In genomic region chrX:125786306-125786705, GRCh38 we compare ENCODE assay signal across 16 cellular contexts.
"Had no signal": no experiment of that assay in that cellular context is flagged by ENCODE, and none has a peak within 500 bp of the region (broad histone marks: within the 10 kb centered on the region; RNA-seq: fewer than 3 reads in every experiment).

No MANE protein-coding gene starts in this region.

- H3K9me3 ChIP-seq: colonic mucosa, left ventricle myocardium inferior, lower lobe of right lung, neutrophil had no signal

- DNase-seq: colonic mucosa; dermis blood vessel endothelial cell; foreskin melanocyte; head of caudate nucleus; left ventricle myocardium inferior; lower lobe of right lung; naive B cell; nephron progenitor cell; right cardiac atrium; small intestine; stimulated activated CD4-positive, alpha-beta T cell treated with anti-CD3 and anti-CD28 coated beads, Interleukin-12 subunit alpha, Interleukin-12 subunit beta, amount 100 ng/mL, for 4 hours; stimulated activated naive CD4-positive, alpha-beta T cell treated with Interleukin-2 at 50 U/mL for 16 hours; trophoblast cell had no signal

- ATAC-seq: lower lobe of right lung, right cardiac atrium had no signal

- H3K36me3 Mint-ChIP-seq: memory B cell, naive B cell had no signal

- H3K4me1 Mint-ChIP-seq: memory B cell, naive B cell had no signal

- H3K9me3 Mint-ChIP-seq: memory B cell had no signal

- H3K4me1 ChIP-seq: colonic mucosa, left ventricle myocardium inferior, lower lobe of right lung had no signal

- H3K27me3 Mint-ChIP-seq: memory B cell, naive B cell had no signal

- H3K27ac Mint-ChIP-seq: memory B cell, naive B cell, nephron progenitor cell had no signal

- H3K36me3 ChIP-seq: colonic mucosa, left ventricle myocardium inferior, lower lobe of right lung, neutrophil had no signal

- H3K27ac ChIP-seq: colonic mucosa, hepatocyte, left ventricle myocardium inferior, lower lobe of right lung, neutrophil had no signal

- H3K4me3 ChIP-seq: colonic mucosa, hepatocyte, left ventricle myocardium inferior, lower lobe of right lung had no signal

- H3K4me3 Mint-ChIP-seq: memory B cell, naive B cell, nephron progenitor cell had no signal

- H3K27me3 ChIP-seq: colonic mucosa, hepatocyte, neutrophil had no signal
